ENCODE assay signal across 8 cellular contexts in the genomic region with DNA sequence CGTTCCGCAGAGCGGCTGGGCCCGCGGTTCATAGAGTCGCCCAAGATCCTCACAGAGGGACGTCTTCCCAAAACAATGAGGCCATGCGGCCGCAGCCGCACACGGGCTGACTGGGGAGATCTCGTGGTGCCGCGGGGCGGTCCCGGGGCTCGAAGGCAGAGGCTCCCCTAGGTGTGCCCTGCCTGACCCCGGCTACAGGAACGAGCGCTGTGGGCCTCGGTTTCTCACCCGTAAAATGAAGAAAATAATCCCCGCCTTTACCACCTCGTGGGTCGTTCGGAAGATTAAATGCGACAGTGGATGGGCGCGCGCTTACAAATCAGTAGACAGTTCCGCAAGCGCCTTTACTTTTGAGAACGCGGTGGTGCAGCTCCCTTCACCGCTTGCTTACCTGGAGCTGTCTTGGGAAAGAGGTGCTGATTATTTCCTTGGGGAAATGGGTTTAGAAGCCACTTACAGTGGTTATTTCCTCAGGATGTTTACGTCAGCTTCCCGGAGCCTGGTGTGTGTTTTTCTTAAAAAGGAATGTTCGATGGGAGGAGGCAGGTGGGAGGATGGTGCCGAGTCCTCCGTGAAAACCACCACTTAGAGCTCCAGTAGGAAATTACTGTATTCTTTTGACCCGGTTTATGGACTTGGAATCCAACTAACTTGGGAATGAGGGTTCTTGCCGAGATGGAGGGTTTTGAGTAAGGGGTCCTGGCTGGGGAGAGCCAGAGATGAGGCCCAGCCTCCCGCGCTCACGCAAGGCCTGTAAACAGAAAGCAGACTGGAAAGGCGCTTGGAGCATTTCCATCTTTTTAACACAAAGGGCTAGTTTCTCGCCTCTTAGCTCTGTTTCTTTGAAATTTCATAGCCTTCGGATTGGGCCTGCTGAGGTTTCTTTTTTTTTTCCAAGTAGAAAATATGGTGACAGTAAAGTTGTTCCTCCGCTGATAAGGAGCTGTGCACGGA. TPM values are rescaled to one million over a fixed set of nuclear protein-coding genes. Genes with fewer than 3 reads are reported as not detected.
DNase-seq lines count a peak whose midpoint lies in the region; ATAC-seq and TF ChIP-seq lines count a peak whose summit lies in the region.

No MANE protein-coding gene starts in this region.

- H3K4me1 Mint-ChIP-seq in osteocyte (ENCODE audit: unreplicated experiment): peaks cover 24% of the 10 kb centered on the region

- TF ChIP-seq CTCF in BJ (IDR thresholded peaks at IDR 0.05; ENCODE audit: insufficient read depth, low read depth, low read length) (no peak), WERI-Rb-1 (IDR thresholded peaks at IDR 0.05; ENCODE audit: low read depth, low read length) (no peak), gastroesophageal sphincter (IDR thresholded peaks at IDR 0.05) (peak in 1 of 4 experiments; percentile 2), osteocyte (IDR thresholded peaks at IDR 0.05) (no peak)

- H3K36me3 ChIP-seq in BJ (ENCODE audit: control insufficient read depth, insufficient read depth, low read length) (peaks cover 6% of the 10 kb centered on the region), WERI-Rb-1 (peaks cover 22% of the 10 kb centered on the region), gastroesophageal sphincter (peaks cover 0 to 8% of the 10 kb centered on the region in 2 donors)

- H3K27me3 ChIP-seq in BJ (ENCODE audit: control insufficient read depth, insufficient read depth, low read length) (peaks cover 13% of the 10 kb centered on the region), WERI-Rb-1 (ENCODE audit: insufficient read depth, low read depth, severe bottlenecking) (no peaks in the 10 kb centered on the region), gastroesophageal sphincter (peaks cover 5% of the 10 kb centered on the region)

- TF ChIP-seq POLR2A in gastroesophageal sphincter (IDR thresholded peaks at IDR 0.05): no peak

- H3K4me1 ChIP-seq in gastroesophageal sphincter: peaks cover 0 to 37% (median 5%) of the 10 kb centered on the region in 3 donors

- POLR2A ChIA-PET in BJ (lab: Charles Lee): no interaction called here

- H3K27ac Mint-ChIP-seq in osteocyte (ENCODE audit: unreplicated experiment): peak overlapping the region; percentile 64

- H3K27ac ChIP-seq in WERI-Rb-1 (peak overlapping the region; percentile 93), gastroesophageal sphincter (peak overlapping the region in 3 of 4 donors; percentile 94 to 97 (median 94))

- ATAC-seq in GM21619 (IDR thresholded peaks at IDR 0.05; ENCODE audit: unreplicated experiment) (peak; percentile 3), gastroesophageal sphincter (no peak), HG03025 (IDR thresholded peaks at IDR 0.05; ENCODE audit: low FRiP score, unreplicated experiment) (no peak)

- WGBS in gastroesophageal sphincter (ENCODE audit: low coverage in 1 of 2), 2 donors: 37 to 47% methylated on average over 10 to 26 of the region's 50 CpGs

- no peaks in the 10 kb centered on the region for H3K9me3 ChIP-seq in WERI-Rb-1 (ENCODE audit: severe bottlenecking)
- H3K9me3 ChIP-seq in gastroesophageal sphincter: no peaks in the 10 kb centered on the region

- CTCF ChIA-PET in BJ (lab: Yijun Ruan, JAX): interaction anchor here (0.6 to 2.9 kb wide), 6 partner anchors 9 to 645 kb away, joined by 3 to 13 read pairs (median 4); no protein-coding TSS in a partner anchor

- peak overlapping the region; percentile 87 for H3K4me3 ChIP-seq in BJ (ENCODE audit: low read depth, low read length)
- H3K4me3 ChIP-seq in WERI-Rb-1 (ENCODE audit: low read depth, low read length): peak overlapping the region; percentile 41
- H3K4me3 ChIP-seq in gastroesophageal sphincter: peak overlapping the region; percentile 50 to 90

- H3K4me3 Mint-ChIP-seq in osteocyte (ENCODE audit: unreplicated experiment): peak overlapping the region; percentile 77

- H3K36me3 Mint-ChIP-seq in osteocyte (ENCODE audit: unreplicated experiment): peaks cover 10% of the 10 kb centered on the region

- no peaks in the 10 kb centered on the region for H3K27me3 Mint-ChIP-seq in osteocyte (ENCODE audit: unreplicated experiment)

- DNase-seq in BJ (ENCODE audit: low read depth) (no peak), WERI-Rb-1 (no peak), osteocyte (ENCODE audit: extremely low spot score, unreplicated experiment) (no peak), NCI-H1417 treated with DMSO at 0.1 percent for 48 hours (lab: John Stamatoyannopoulos, UW) (no peak), NCI-H1436 (lab: John Stamatoyannopoulos, UW) (no peak)

- no peaks in the 10 kb centered on the region for H3K9me3 Mint-ChIP-seq in osteocyte (ENCODE audit: unreplicated experiment)

- TF ChIP-seq EP300 in gastroesophageal sphincter (IDR thresholded peaks at IDR 0.05): no peak

RNA-seq across cellular contexts. Expression of gene MEX3B, which starts 2.0 kb away (rescaled TPM):
- 2.7 and 4.9 TPM in 2 replicates for polyA plus RNA-seq in BJ (2011; rRNA removed)
- 3.8 and 4.2 TPM in 2 replicates for polyA minus RNA-seq in BJ (2011; rRNA and poly(A)+ RNA removed)
- 1 to 10 TPM; 1.2 to 4.4 (median 2.2) TPM for total RNA-seq in gastroesophageal sphincter
- 22.7 and 24.5 TPM in 2 replicates for total RNA-seq in osteocyte
